ENCODE assay signal across 16 cellular contexts in the genomic region with DNA sequence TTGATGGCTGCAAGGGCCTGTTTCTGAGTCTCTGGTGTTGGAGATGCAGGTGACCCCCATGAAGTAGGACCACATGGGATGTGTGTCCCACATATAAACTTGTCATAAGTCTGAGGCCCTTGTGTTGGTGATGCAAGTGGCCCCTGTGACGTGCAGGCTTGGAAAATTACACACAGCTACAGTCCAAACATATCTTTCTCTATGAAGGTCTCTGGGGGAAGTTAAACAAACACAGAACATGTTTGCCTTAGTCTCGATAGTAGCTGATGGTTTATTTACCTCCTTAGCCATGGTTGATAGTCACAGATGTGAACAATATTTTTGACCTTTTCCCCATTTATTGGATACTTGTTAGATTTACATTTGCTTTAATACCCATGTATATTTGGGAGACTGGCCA.
A peak's percentile ranks its signal among the peaks of the same experiment; 100 is the strongest.
DNase-seq lines count a peak whose midpoint lies in the region; TF ChIP-seq lines count a peak whose summit lies in the region.
"Had no signal": no experiment of that assay in that cellular context is flagged by ENCODE, and none has a peak within 500 bp of the region (broad histone marks: within the 10 kb centered on the region; RNA-seq: fewer than 3 reads in every experiment).

No MANE protein-coding gene starts in this region.

- DNase-seq in NCI-H345 (lab: John Stamatoyannopoulos, UW) (peak; percentile 31), NCI-H345 treated with DMSO at 0.1 percent for 48 hours (lab: John Stamatoyannopoulos, UW; ENCODE audit: unreplicated experiment) (no peak), NCI-H2029 (lab: John Stamatoyannopoulos, UW) (peak; percentile 42), SHP77 treated with DMSO at 0.1 percent for 48 hours (lab: John Stamatoyannopoulos, UW) (peak; percentile 66), stomach (peak; percentile 57), NCI-H226 (no peak), ecto neural progenitor cell (ENCODE audit: low spot score) (no peak)
- DNase-seq in stimulated activated CD4-positive, alpha-beta T cell treated with anti-CD3 and anti-CD28 coated beads, Interleukin-4, amount 100 ng/mL, for 24 hours = no peak
- DNase-seq: DND-41; GF-D8; NCI-H510A; NK-92 treated with Interleukin-12 subunit alpha and Interleukin-12 subunit beta, amount 100 ng/mL, for 24 hours; T-cell had no signal

- no peak for TF ChIP-seq POLR2A in stomach (IDR thresholded peaks at IDR 0.05)

- no peaks in the 10 kb centered on the region for H3K36me3 ChIP-seq in stomach
- H3K36me3 ChIP-seq: BLaER1 treated with 17β-estradiol and CSF1 and Interleukin-3, amounts not matched to agents 10 nM and 100 nM had no signal

- H3K9me3 ChIP-seq in stomach = no peaks in the 10 kb centered on the region
- H3K9me3 ChIP-seq: BLaER1 treated with 17β-estradiol and CSF1 and Interleukin-3, amounts not matched to agents 10 nM and 100 nM had no signal

- intact Hi-C loops in stomach (cut with DNase I; ENCODE audit: low total_unique reads) = no loop called here

- no peak for TF ChIP-seq EP300 in stomach (IDR thresholded peaks at IDR 0.05)

- no peak for TF ChIP-seq CTCF in stomach (IDR thresholded peaks at IDR 0.05)

- 19 to 34% (median 26%) methylated on average over 2 of the region's 2 CpGs for WGBS in stomach, 5 donors

- peaks cover 0 to 9% (median 0%) of the 10 kb centered on the region in 4 donors for H3K4me1 ChIP-seq in stomach

- no peaks in the 10 kb centered on the region for H3K27me3 ChIP-seq in stomach
- H3K27me3 ChIP-seq: BLaER1 treated with 17β-estradiol and CSF1 and Interleukin-3, amounts not matched to agents 10 nM and 100 nM had no signal

- no peak overlapping the region for H3K27ac ChIP-seq in stomach
- H3K27ac ChIP-seq: BLaER1 treated with 17β-estradiol and CSF1 and Interleukin-3, amounts not matched to agents 10 nM and 100 nM; RWPE1; SK-N-MC had no signal

- H3K4me3 ChIP-seq in stomach = no peak overlapping the region
- H3K4me3 ChIP-seq: BLaER1 treated with 17β-estradiol and CSF1 and Interleukin-3, amounts not matched to agents 10 nM and 100 nM; SK-N-MC had no signal

Comparison
In these comparisons a context has a peak if more than half of its experiments do, and no peak if none do; other contexts are left out.
1. DNase-seq: peak in NCI-H345 (single experiment), NCI-H2029 (single experiment), SHP77 treated with DMSO at 0.1 percent for 48 hours (single experiment) and stomach (single experiment); none in NCI-H345 treated with DMSO at 0.1 percent for 48 hours (single experiment), stimulated activated CD4-positive, alpha-beta T cell treated with anti-CD3 and anti-CD28 coated beads, Interleukin-4, amount 100 ng/mL, for 24 hours (single experiment), NCI-H226 (single experiment) and ecto neural progenitor cell (single experiment).